ENCODE assay signal across 1 cellular context in genomic region chr18:79799619-79800352, GRCh38.
TF ChIP-seq lines count a peak whose summit lies in the region.

No MANE protein-coding gene starts in this region.

TF ChIP-seq in GM23338, 12 proteins besides CTCF, POLR2A, EP300 and RAD21 (continued from another document):
- no peak for TF ChIP-seq ZNF462 (CRISPR knock-in tag; IDR thresholded peaks at IDR 0.05)
TF ChIP-seq in GM23338: peak in this region for 0.
